In the genomic region with DNA sequence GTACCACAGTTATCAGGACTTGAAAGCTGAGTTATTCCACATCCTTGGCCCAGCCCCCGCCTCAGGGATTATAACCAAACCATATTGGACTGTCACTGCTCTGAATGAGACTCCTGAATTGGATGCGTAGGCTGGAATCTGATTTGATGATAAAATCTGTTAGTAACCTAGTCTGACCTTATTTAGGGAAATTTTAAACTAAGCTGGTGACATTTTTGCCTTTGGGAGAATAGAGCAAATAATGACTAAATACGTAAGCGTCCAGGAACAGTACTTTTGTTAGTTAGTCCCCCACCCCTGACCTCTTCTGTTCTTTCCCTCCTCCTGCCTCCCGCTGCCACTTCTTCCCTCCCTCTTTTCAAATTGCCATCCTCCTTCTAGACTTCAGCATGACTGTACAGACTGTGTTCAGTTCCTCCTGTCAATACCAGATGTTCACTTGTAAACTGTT, we compare ENCODE assay signal across 12 cellular contexts.
A peak's percentile ranks its signal among the peaks of the same experiment; 100 is the strongest.
DNase-seq lines count a peak whose midpoint lies in the region; ATAC-seq and TF ChIP-seq lines count a peak whose summit lies in the region.
"Had no signal": no experiment of that assay in that cellular context is flagged by ENCODE, and none has a peak within 500 bp of the region (broad histone marks: within the 10 kb centered on the region; RNA-seq: fewer than 3 reads in every experiment).

No MANE protein-coding gene starts in this region.

- H4K20me1 ChIP-seq in neural progenitor cell (ENCODE audit: low read depth): peaks cover 71% of the 10 kb centered on the region

- peaks cover 4% of the 10 kb centered on the region for H3K27me3 Mint-ChIP-seq in neural progenitor cell (ENCODE audit: insufficient read depth, low read depth)
- H3K27me3 Mint-ChIP-seq in naive thymus-derived CD8-positive, alpha-beta T cell: no peaks in the 10 kb centered on the region

- ATAC-seq in naive thymus-derived CD8-positive, alpha-beta T cell: no peak
- ATAC-seq: activated CD4-positive, CD25-positive, alpha-beta regulatory T cell treated with anti-CD3 and anti-CD28 coated beads, Interleukin-2, amount 50 U/mL, for 24 hours had no signal

- peaks cover 23% of the 10 kb centered on the region for H3K36me3 Mint-ChIP-seq in neural progenitor cell
- peaks cover 5 to 39% (median 10%) of the 10 kb centered on the region in 3 donors for H3K36me3 Mint-ChIP-seq in naive thymus-derived CD8-positive, alpha-beta T cell

- no peak overlapping the region for H2AFZ ChIP-seq in neural progenitor cell (replicated peaks)

- H3K9ac ChIP-seq in neural progenitor cell: no peak overlapping the region
- H3K9ac ChIP-seq: BLaER1 treated with 17β-estradiol and CSF1 and Interleukin-3, amounts not matched to agents 10 nM and 100 nM had no signal

- no peaks in the 10 kb centered on the region for H3K27me3 ChIP-seq in neural progenitor cell
- H3K27me3 ChIP-seq: BLaER1 treated with 17β-estradiol and CSF1 and Interleukin-3, amounts not matched to agents 10 nM and 100 nM; suprapubic skin had no signal

- H3K9me3 ChIP-seq in neural progenitor cell (ENCODE audit: low read depth): no peaks in the 10 kb centered on the region
- H3K9me3 ChIP-seq: BLaER1 treated with 17β-estradiol and CSF1 and Interleukin-3, amounts not matched to agents 10 nM and 100 nM; suprapubic skin had no signal

- peaks cover 85% of the 10 kb centered on the region for H3F3A ChIP-seq in neural progenitor cell (ENCODE audit: low read depth)

- H3K4me1 ChIP-seq in neural progenitor cell: peaks cover 94% of the 10 kb centered on the region

- no peak for TF ChIP-seq CTCF in neural progenitor cell (IDR thresholded peaks at IDR 0.05)

- H3K27ac Mint-ChIP-seq in neural progenitor cell: peak overlapping the region; percentile 99
- peak overlapping the region in 5 of 10 donors; percentile 15 to 92 (median 43) for H3K27ac Mint-ChIP-seq in naive thymus-derived CD8-positive, alpha-beta T cell

- DNase-seq in GM03348 (ENCODE audit: low spot score) (peak; percentile 29), NCI-H2171 (lab: John Stamatoyannopoulos, UW) (peak; percentile 51), cerebellar cortex (ENCODE audit: low spot score) (peak; percentile 28), neural progenitor cell (ENCODE audit: low spot score) (no peak), cerebellar nuclear complex (lab: John Stamatoyannopoulos, UW) (no peak), COLO829 (ENCODE audit: low spot score) (no peak)
- DNase-seq in naive thymus-derived CD8-positive, alpha-beta T cell: no peak
- DNase-seq: activated CD8-positive, alpha-beta memory T cell treated with anti-CD3 and anti-CD28 coated beads, Interleukin-2, amount 50 U/mL, for 4 hours; kidney glomerular epithelial cell had no signal

- peak overlapping the region; percentile 37 for H3K4me3 ChIP-seq in neural progenitor cell
- H3K4me3 ChIP-seq: BLaER1 treated with 17β-estradiol and CSF1 and Interleukin-3, amounts not matched to agents 10 nM and 100 nM; suprapubic skin had no signal

- H3K79me2 ChIP-seq in neural progenitor cell (ENCODE audit: low read depth): peaks cover 94% of the 10 kb centered on the region

- POLR2A ChIA-PET in naive thymus-derived CD8-positive, alpha-beta T cell (lab: Charles Lee): no interaction called here

- peak overlapping the region; percentile 97 for H3K27ac ChIP-seq in neural progenitor cell

- peaks cover 88% of the 10 kb centered on the region for H3K4me1 Mint-ChIP-seq in neural progenitor cell
- H3K4me1 Mint-ChIP-seq in naive thymus-derived CD8-positive, alpha-beta T cell: peaks cover 30 to 61% (median 50%) of the 10 kb centered on the region in 4 donors

- peaks cover 4% of the 10 kb centered on the region for H3K9me3 Mint-ChIP-seq in neural progenitor cell
- H3K9me3 Mint-ChIP-seq in naive thymus-derived CD8-positive, alpha-beta T cell: no peaks in the 10 kb centered on the region

- H3K36me3 ChIP-seq in neural progenitor cell: peaks cover 5% of the 10 kb centered on the region
- H3K36me3 ChIP-seq: suprapubic skin had no signal

- peak overlapping the region; percentile 76 for H3K4me3 Mint-ChIP-seq in neural progenitor cell
- H3K4me3 Mint-ChIP-seq in naive thymus-derived CD8-positive, alpha-beta T cell: no peak overlapping the region

- peak overlapping the region; percentile 79 for H3K4me2 ChIP-seq in neural progenitor cell

Comparison
In these comparisons a context has a peak if more than half of its experiments do, and no peak if none do; other contexts are left out.
1. DNase-seq: peak in GM03348 (single experiment), NCI-H2171 (single experiment) and cerebellar cortex (single experiment); none in neural progenitor cell (single experiment), cerebellar nuclear complex (0 of 2), naive thymus-derived CD8-positive, alpha-beta T cell (0 of 10) and COLO829 (single experiment).